In genomic region chr15:43939070-43939469, GRCh38 we compare ENCODE assay signal across 10 cellular contexts.
DNase-seq lines count a peak whose midpoint lies in the region; ATAC-seq, FAIRE-seq and TF ChIP-seq lines count a peak whose summit lies in the region.
"Had no signal": no experiment of that assay in that cellular context is flagged by ENCODE, and none has a peak within 500 bp of the region (broad histone marks: within the 10 kb centered on the region; RNA-seq: fewer than 3 reads in every experiment).

No MANE protein-coding gene starts in this region.

- BruUV-seq in K562 (replicated peaks; lab: Mats Ljungman, UMichigan) = no TSS peak

- CTCF ChIA-PET in K562 (lab: Yijun Ruan, JAX; ENCODE audit: low intra/inter-chr PET ratio) = no interaction called here

- H3K9me3 ChIP-seq in Karpas-422 (ENCODE audit: low read length) (no peaks in the 10 kb centered on the region), K562 (replicated peaks; ENCODE audit: control insufficient read depth, insufficient read depth, low read depth, low read length) (no peaks in the 10 kb centered on the region), neural progenitor cell (ENCODE audit: low read depth) (no peaks in the 10 kb centered on the region)
- H3K9me3 ChIP-seq: BLaER1 treated with 17β-estradiol and CSF1 and Interleukin-3, amounts not matched to agents 10 nM and 100 nM had no signal

- H3K4me3 ChIP-seq in Karpas-422 (ENCODE audit: low read length) (no peak overlapping the region), K562 (no peak overlapping the region), neural progenitor cell (no peak overlapping the region)
- H3K4me3 ChIP-seq: BLaER1 treated with 17β-estradiol and CSF1 and Interleukin-3, amounts not matched to agents 10 nM and 100 nM had no signal

- no peak for FAIRE-seq in K562 (lab: Jason Lieb, UNC)

- POLR2A ChIA-PET in K562 (lab: Yijun Ruan, JAX) = interaction anchor here (0.6 to 1.1 kb wide), 3 partner anchors 10 to 139 kb away, joined by 3 read pairs; partner anchors contain the start of genes HYPK and SERINC4

- no peaks in the 10 kb centered on the region for H3K79me2 ChIP-seq in Karpas-422 (ENCODE audit: low read length)
- H3K79me2 ChIP-seq in K562 (ENCODE audit: control insufficient read depth, insufficient read depth, low read length) = no peaks in the 10 kb centered on the region
- H3K79me2 ChIP-seq in neural progenitor cell (ENCODE audit: low read depth) = no peaks in the 10 kb centered on the region

- no peak for TF ChIP-seq EP300 in K562 (IDR thresholded peaks at IDR 0.05; ENCODE audit: low read length)

- no peak overlapping the region for H3K27ac Mint-ChIP-seq in neural progenitor cell
- H3K27ac Mint-ChIP-seq: activated T-helper 17 cell treated with anti-CD3 and anti-CD28 coated beads, Interleukin-2, amount 50 U/mL, for 72 hours had no signal

- H3K27me3 ChIP-seq in Karpas-422 (ENCODE audit: low read length) (no peaks in the 10 kb centered on the region), K562 (ENCODE audit: control insufficient read depth in 2 of 2, insufficient read depth in 2 of 2, low read length in 2 of 2) (peaks cover 29 to 47% of the 10 kb centered on the region in 2 experiments; a peak in 4 of 5 replicates), neural progenitor cell (no peaks in the 10 kb centered on the region)
- H3K27me3 ChIP-seq: BLaER1 treated with 17β-estradiol and CSF1 and Interleukin-3, amounts not matched to agents 10 nM and 100 nM had no signal

- intact Hi-C loops in K562 (cut with micrococcal nuclease) = no loop called here

- H4K20me1 ChIP-seq in Karpas-422 (ENCODE audit: insufficient read depth, low read depth, low read length) (no peaks in the 10 kb centered on the region), K562 (replicated peaks; ENCODE audit: control insufficient read depth, insufficient read depth, low read length) (no peaks in the 10 kb centered on the region), neural progenitor cell (ENCODE audit: low read depth) (no peaks in the 10 kb centered on the region)
- H4K20me1 ChIP-seq: BLaER1 treated with 17β-estradiol and CSF1 and Interleukin-3, amounts not matched to agents 10 nM and 100 nM had no signal

- H3K9ac ChIP-seq in Karpas-422 (ENCODE audit: low read length) (no peak overlapping the region), K562 (ENCODE audit: insufficient read depth in 1 of 2, low read depth in 2 of 2, low read length in 2 of 2) (no peak overlapping the region), neural progenitor cell (no peak overlapping the region)
- H3K9ac ChIP-seq: BLaER1 treated with 17β-estradiol and CSF1 and Interleukin-3, amounts not matched to agents 10 nM and 100 nM had no signal

- ATAC-seq in K562 (0 out of 3 replicates have a peak, but pooled peaks have one; percentile 44), GM18505 (IDR thresholded peaks at IDR 0.05; ENCODE audit: unreplicated experiment) (no peak)
- ATAC-seq: activated T-helper 17 cell treated with anti-CD3 and anti-CD28 coated beads, Interleukin-2, amount 50 U/mL, for 72 hours had no signal

- H3K4me1 Mint-ChIP-seq in neural progenitor cell = peaks cover 7% of the 10 kb centered on the region
- H3K4me1 Mint-ChIP-seq: activated T-helper 17 cell treated with anti-CD3 and anti-CD28 coated beads, Interleukin-2, amount 50 U/mL, for 72 hours had no signal

- no peaks in the 10 kb centered on the region for H3K9me1 ChIP-seq in K562 (ENCODE audit: control insufficient read depth, insufficient read depth, low read length)

- H3K4me3 Mint-ChIP-seq in neural progenitor cell = no peak overlapping the region
- H3K4me3 Mint-ChIP-seq: activated T-helper 17 cell treated with anti-CD3 and anti-CD28 coated beads, Interleukin-2, amount 50 U/mL, for 72 hours had no signal

- no peaks in the 10 kb centered on the region for H3K9me2 ChIP-seq in Karpas-422 (replicated peaks; ENCODE audit: insufficient read depth, low read length)

- 0% methylated on average over 3 of the region's 3 CpGs for WGBS in K562 (ENCODE audit: insufficient coverage, low coverage, missing lambda C conversion rate)

- H3K27me3 Mint-ChIP-seq in neural progenitor cell (ENCODE audit: insufficient read depth, low read depth) = no peaks in the 10 kb centered on the region

- no peak for TF ChIP-seq POLR2A in K562 (conservative IDR thresholded peaks at IDR 0.05)
- TF ChIP-seq POLR2A in GM18505 (IDR thresholded peaks at IDR 0.05; ENCODE audit: borderline replicate concordance, extremely low read depth, insufficient read depth, insufficient read length) = no peak

- H2AFZ ChIP-seq in Karpas-422 (ENCODE audit: low read length) = no peak overlapping the region
- H2AFZ ChIP-seq in K562 (ENCODE audit: low read depth, low read length) = no peak overlapping the region
- H2AFZ ChIP-seq in neural progenitor cell (replicated peaks) = no peak overlapping the region

- H3K36me3 ChIP-seq in Karpas-422 (ENCODE audit: insufficient read depth, low read length) (no peaks in the 10 kb centered on the region), K562 (ENCODE audit: control insufficient read depth, insufficient read depth, low read length) (no peaks in the 10 kb centered on the region), neural progenitor cell (no peaks in the 10 kb centered on the region)
- H3K36me3 ChIP-seq: BLaER1 treated with 17β-estradiol and CSF1 and Interleukin-3, amounts not matched to agents 10 nM and 100 nM had no signal

- no peaks in the 10 kb centered on the region for H3K9me3 Mint-ChIP-seq in neural progenitor cell
- H3K9me3 Mint-ChIP-seq: activated T-helper 17 cell treated with anti-CD3 and anti-CD28 coated beads, Interleukin-2, amount 50 U/mL, for 72 hours had no signal

- DNase-seq in NCI-H2196 (lab: John Stamatoyannopoulos, UW; ENCODE audit: unreplicated experiment) (peak; percentile 4), NCI-H2196 treated with DMSO at 0.1 percent for 48 hours (lab: John Stamatoyannopoulos, UW; ENCODE audit: unreplicated experiment) (no peak), Karpas-422 (peak; percentile 69), K562 (ENCODE audit: extremely low read depth in 1 of 4, low spot score in 3 of 4) (peak in 3 of 4 experiments; percentile 17 to 20 (median 19)), neural progenitor cell (ENCODE audit: low spot score) (no peak), NCI-H2029 treated with DMSO at 0.1 percent for 48 hours (lab: John Stamatoyannopoulos, UW) (no peak), NCI-H1105 (lab: John Stamatoyannopoulos, UW) (no peak)

- H3K27ac ChIP-seq in Karpas-422 (ENCODE audit: low read length) (no peak overlapping the region), K562 (ENCODE audit: extremely low read depth, low read depth, low read length) (no peak overlapping the region), neural progenitor cell (no peak overlapping the region)
- H3K27ac ChIP-seq: BLaER1 treated with 17β-estradiol and CSF1 and Interleukin-3, amounts not matched to agents 10 nM and 100 nM had no signal

- H3K4me1 ChIP-seq in Karpas-422 (ENCODE audit: low read length) (peaks cover 29% of the 10 kb centered on the region), K562 (replicated peaks in 1 of 2; ENCODE audit: control insufficient read depth in 2 of 2, insufficient read depth in 2 of 2, low read length in 2 of 2) (no peaks in the 10 kb centered on the region), neural progenitor cell (no peaks in the 10 kb centered on the region)
- H3K4me1 ChIP-seq: BLaER1 treated with 17β-estradiol and CSF1 and Interleukin-3, amounts not matched to agents 10 nM and 100 nM had no signal

- peak in 1 of 2 experiments; percentile 44; a peak in 2 of 4 replicates for TF ChIP-seq RAD21 in K562 (CRISPR knock-in tag; conservative IDR thresholded peaks at IDR 0.05 in 1 of 2, IDR thresholded peaks at IDR 0.05 in 1 of 2)

- in situ Hi-C loops in K562 (cut with MboI) = no loop called here

- no peak overlapping the region for H3K4me2 ChIP-seq in Karpas-422 (ENCODE audit: low read depth, low read length, poor library complexity, severe bottlenecking)
- no peak overlapping the region for H3K4me2 ChIP-seq in K562 (ENCODE audit: insufficient read depth, low read length)
- no peak overlapping the region for H3K4me2 ChIP-seq in neural progenitor cell
- H3K4me2 ChIP-seq: BLaER1 treated with 17β-estradiol and CSF1 and Interleukin-3, amounts not matched to agents 10 nM and 100 nM had no signal

- no peaks in the 10 kb centered on the region for H3K36me3 Mint-ChIP-seq in neural progenitor cell

- no peaks in the 10 kb centered on the region for H3F3A ChIP-seq in neural progenitor cell (ENCODE audit: low read depth)

- TF ChIP-seq CTCF in K562 (IDR thresholded peaks at IDR 0.05 in 2 of 3, conservative IDR thresholded peaks at IDR 0.05 in 1 of 3; ENCODE audit: insufficient read depth in 2 of 3, low read depth in 1 of 3, low read length in 3 of 3) (peak; percentile 24 to 56 (median 28); a peak in 3 of 6 replicates), neural progenitor cell (IDR thresholded peaks at IDR 0.05) (peak; percentile 55)

TF ChIP-seq in K562, 482 proteins besides CTCF, POLR2A, EP300 and RAD21 (continues in another document):
- TF ChIP-seq ZHX1 (conservative IDR thresholded peaks at IDR 0.05; ENCODE audit: low read length) = no peak

Comparison
In these comparisons a context has a peak if more than half of its experiments do, and no peak if none do; other contexts are left out.
1. DNase-seq: peak in NCI-H2196 (single experiment), Karpas-422 (single experiment) and K562 (3 of 4); none in NCI-H2196 treated with DMSO at 0.1 percent for 48 hours (single experiment), neural progenitor cell (single experiment), NCI-H2029 treated with DMSO at 0.1 percent for 48 hours (single experiment) and NCI-H1105 (single experiment).